2 cellular contexts compared by ENCODE assay signal in genomic region chr3:147832611-147833010, GRCh38.
TF ChIP-seq lines count a peak whose summit lies in the region.

No MANE protein-coding gene starts in this region.

TF ChIP-seq in HepG2, 621 proteins besides CTCF, POLR2A, EP300 and RAD21 (continued from another document):
- 0 out of 2 replicates have a peak, but pooled peaks have one; percentile 43 for TF ChIP-seq PCBP1 (IDR thresholded peaks at IDR 0.05; ENCODE audit: borderline replicate concordance, low read depth, low read length)
- no peak for TF ChIP-seq ZNF784 (CRISPR knock-in tag; IDR thresholded peaks at IDR 0.05; ENCODE audit: borderline replicate concordance)
- no peak for TF ChIP-seq ZNF557 (CRISPR knock-in tag; IDR thresholded peaks at IDR 0.05)

TF ChIP-seq in WTC11, 78 proteins besides CTCF, POLR2A, EP300 and RAD21:
- TF ChIP-seq ARID4B (CRISPR knock-in tag; IDR thresholded peaks at IDR 0.05; ENCODE audit: borderline replicate concordance) (no peak), ZBTB21 (CRISPR knock-in tag; IDR thresholded peaks at IDR 0.05; ENCODE audit: borderline replicate concordance) (no peak)
